In the genomic region with DNA sequence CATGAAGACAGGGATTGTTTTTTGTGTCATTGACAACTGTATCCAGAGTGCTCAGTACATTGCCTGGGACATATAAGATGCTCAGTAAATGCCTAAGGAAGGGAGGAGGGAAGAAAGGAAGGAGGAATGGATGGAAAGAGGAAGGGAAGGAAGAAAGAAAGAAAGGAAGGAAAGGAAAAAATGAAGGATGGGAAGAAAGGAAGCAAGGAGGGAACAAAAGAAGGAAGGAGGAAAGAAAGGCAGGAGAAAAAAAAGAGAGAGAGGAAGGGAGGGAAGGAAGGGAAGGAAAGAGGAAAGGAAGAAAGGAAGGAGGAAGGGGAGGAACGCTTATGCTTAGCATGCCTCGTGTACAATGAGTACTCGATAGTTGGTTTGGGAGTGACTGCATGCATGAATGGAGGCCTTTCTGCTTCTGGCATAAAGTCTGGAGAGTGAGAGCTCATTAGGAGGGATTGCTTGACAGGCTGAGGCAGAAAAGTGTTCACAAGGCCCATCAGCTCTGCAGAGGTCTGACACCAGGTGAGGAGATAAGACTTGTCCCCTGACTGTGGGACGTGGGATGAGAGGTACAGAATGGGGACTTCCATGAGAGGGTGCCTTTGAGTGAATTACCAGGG, we compare ENCODE assay signal across 34 cellular contexts.
"Had no signal": no experiment of that assay in that cellular context is flagged by ENCODE, and none has a peak within 500 bp of the region (broad histone marks: within the 10 kb centered on the region; RNA-seq: fewer than 3 reads in every experiment).

No MANE protein-coding gene starts in this region.

- H3K27me3 ChIP-seq: adrenal gland, body of pancreas, cardiac muscle cell, suprapubic skin, tibial nerve had no signal

- ATAC-seq: body of pancreas; effector memory CD8-positive, alpha-beta T cell; sciatic nerve had no signal

- H3K36me3 Mint-ChIP-seq: activated CD4-positive, alpha-beta memory T cell treated with anti-CD3 and anti-CD28 coated beads for 36 hours; activated naive CD8-positive, alpha-beta T cell treated with anti-CD3 and anti-CD28 coated beads for 36 hours; immature natural killer cell; mesothelial cell of epicardium; naive B cell had no signal

- H3K36me3 ChIP-seq: adrenal gland, cardiac muscle cell, suprapubic skin, tibial nerve, WERI-Rb-1 had no signal

- H3K27ac Mint-ChIP-seq: activated CD4-positive, alpha-beta memory T cell treated with anti-CD3 and anti-CD28 coated beads for 36 hours; activated CD4-positive, alpha-beta T cell treated with anti-CD3 and anti-CD28 coated beads, Interleukin-2, amount 10 ng/mL, durations not matched to agents 24 days and 14 days; activated naive CD4-positive, alpha-beta T cell treated with anti-CD3 and anti-CD28 coated beads for 36 hours; activated naive CD8-positive, alpha-beta T cell treated with anti-CD3 and anti-CD28 coated beads for 36 hours; activated T-helper 1 cell treated with anti-CD3 and anti-CD28 coated beads, Interleukin-12 subunit alpha, Interleukin-12 subunit beta, Interleukin-2, Interleukin-4 antibody, amounts not matched to agents 30 ng/mL and 10 ng/mL and 1 ng/mL, durations not matched to agents 14 hours and 24 hours and 36 hours; effector memory CD8-positive, alpha-beta T cell; mesothelial cell of epicardium; T-helper 1 cell treated with Interleukin-12 subunit alpha and Interleukin-12 subunit beta and Interleukin-4 antibody, amounts not matched to agents 30 μg/mL and 1 μg/mL, for 36 hours had no signal

- H3K4me3 ChIP-seq: adrenal gland, body of pancreas, cardiac muscle cell, coronary artery, suprapubic skin, tibial nerve had no signal

- DNase-seq: activated CD4-positive, alpha-beta memory T cell treated with anti-CD3 and anti-CD28 coated beads for 36 hours; activated CD4-positive, alpha-beta T cell treated with anti-CD3 and anti-CD28 coated beads, Interleukin-2, amount 10 ng/mL, durations not matched to agents 24 days and 14 days; activated CD4-positive, CD25-positive, alpha-beta regulatory T cell treated with anti-CD3 and anti-CD28 coated beads, Interleukin-2, amount 50 U/mL, for 72 hours; activated CD8-positive, alpha-beta memory T cell treated with anti-CD3 and anti-CD28 coated beads, Interleukin-2, amount 50 U/mL, for 4 hours; activated effector memory CD4-positive, alpha-beta T cell treated with anti-CD3 and anti-CD28 coated beads, Interleukin-2, amount 50 U/mL, for 16 hours; activated naive CD4-positive, alpha-beta T cell treated with anti-CD3 and anti-CD28 coated beads for 36 hours; activated naive CD8-positive, alpha-beta T cell treated with anti-CD3 and anti-CD28 coated beads for 36 hours; activated T-cell treated with anti-CD3 and anti-CD28 coated beads, Interleukin-2, amount 50 U/mL, for 1 hour; adrenal gland; aorta; body of pancreas; effector memory CD8-positive, alpha-beta T cell; erythroblast; head of caudate nucleus; hippocampal formation; immature natural killer cell; kidney; left colon; naive B cell; small intestine; stimulated activated CD4-positive, alpha-beta T cell treated with anti-CD3 and anti-CD28 coated beads, Interleukin-4, amount 100 ng/mL, for 4 hours; stimulated activated CD8-positive, alpha-beta memory T cell treated with anti-CD3 and anti-CD28 coated beads, Interleukin-4, amount 100 ng/mL, for 48 hours; stimulated activated naive CD4-positive, alpha-beta T cell; T-helper 9 cell; WERI-Rb-1 had no signal

- H3K9me3 Mint-ChIP-seq: activated CD4-positive, alpha-beta memory T cell treated with anti-CD3 and anti-CD28 coated beads for 36 hours; activated CD4-positive, alpha-beta T cell treated with anti-CD3 and anti-CD28 coated beads, Interleukin-2, amount 10 ng/mL, durations not matched to agents 24 days and 14 days; activated naive CD4-positive, alpha-beta T cell treated with anti-CD3 and anti-CD28 coated beads for 36 hours; activated naive CD8-positive, alpha-beta T cell treated with anti-CD3 and anti-CD28 coated beads for 36 hours; activated T-helper 1 cell treated with anti-CD3 and anti-CD28 coated beads, Interleukin-12 subunit alpha, Interleukin-12 subunit beta, Interleukin-2, Interleukin-4 antibody, amounts not matched to agents 30 ng/mL and 10 ng/mL and 1 ng/mL, durations not matched to agents 14 hours and 24 hours and 36 hours; effector memory CD8-positive, alpha-beta T cell; immature natural killer cell; mesothelial cell of epicardium; T-helper 1 cell treated with Interleukin-12 subunit alpha and Interleukin-12 subunit beta and Interleukin-4 antibody, amounts not matched to agents 30 μg/mL and 1 μg/mL, for 36 hours had no signal

- H3K4me1 ChIP-seq: body of pancreas had no signal

- H3K4me3 Mint-ChIP-seq: activated CD4-positive, alpha-beta memory T cell treated with anti-CD3 and anti-CD28 coated beads for 36 hours; activated CD4-positive, alpha-beta T cell treated with anti-CD3 and anti-CD28 coated beads, Interleukin-2, amount 10 ng/mL, durations not matched to agents 24 days and 14 days; activated naive CD4-positive, alpha-beta T cell treated with anti-CD3 and anti-CD28 coated beads for 36 hours; activated naive CD8-positive, alpha-beta T cell treated with anti-CD3 and anti-CD28 coated beads for 36 hours; activated T-helper 1 cell treated with anti-CD3 and anti-CD28 coated beads, Interleukin-12 subunit alpha, Interleukin-12 subunit beta, Interleukin-2, Interleukin-4 antibody, amounts not matched to agents 30 ng/mL and 10 ng/mL and 1 ng/mL, durations not matched to agents 14 hours and 24 hours and 36 hours; effector memory CD8-positive, alpha-beta T cell; immature natural killer cell; mesothelial cell of epicardium; naive B cell; T-helper 1 cell treated with Interleukin-12 subunit alpha and Interleukin-12 subunit beta and Interleukin-4 antibody, amounts not matched to agents 30 μg/mL and 1 μg/mL, for 36 hours had no signal

- H3K27ac ChIP-seq: adrenal gland, body of pancreas, cardiac muscle cell, coronary artery, suprapubic skin, tibial nerve, WERI-Rb-1 had no signal

- FAIRE-seq: kidney, small intestine, TTC549 had no signal

- H3K9me3 ChIP-seq: adrenal gland, body of pancreas, suprapubic skin, tibial nerve had no signal

- H3K4me1 Mint-ChIP-seq: immature natural killer cell, naive B cell had no signal
